ENCODE assay signal across 14 cellular contexts in genomic region chr19:55704494-55705245, GRCh38. TPM values are rescaled to one million over a fixed set of nuclear protein-coding genes. Genes with fewer than 3 reads are reported as not detected.
A peak's percentile ranks its signal among the peaks of the same experiment; 100 is the strongest.
DNase-seq lines count a peak whose midpoint lies in the region; ATAC-seq and TF ChIP-seq lines count a peak whose summit lies in the region.
"Had no signal": no experiment of that assay in that cellular context is flagged by ENCODE, and none has a peak within 500 bp of the region (broad histone marks: within the 10 kb centered on the region; RNA-seq: fewer than 3 reads in every experiment).

No MANE protein-coding gene starts in this region.

- CTCF ChIA-PET in OCI-LY7 (lab: Charles Lee; ENCODE audit: unreplicated experiment), result no interaction called here

- no peak overlapping the region for H2AFZ ChIP-seq in OCI-LY7 (ENCODE audit: low read length)

- peaks cover 45% of the 10 kb centered on the region for H3K36me3 ChIP-seq in OCI-LY7 (ENCODE audit: insufficient read depth, low read length)

- intact Hi-C loops in Right ventricle myocardium superior (cut with DNase I), result no loop called here
- intact Hi-C loops in cardiac septum (cut with DNase I), result no loop called here
- intact Hi-C loops in OCI-LY7 (cut with micrococcal nuclease; ENCODE audit: unreplicated experiment), result no loop called here

- H3K4me1 ChIP-seq in OCI-LY7 (ENCODE audit: insufficient read depth, low read length, poor library complexity, severe bottlenecking), result no peaks in the 10 kb centered on the region

- no peak overlapping the region for H3K4me2 ChIP-seq in OCI-LY7 (ENCODE audit: low read length)

- DNase-seq in Right ventricle myocardium superior (no peak), cardiac septum (ENCODE audit: low spot score) (no peak), OCI-LY7 (ENCODE audit: low spot score) (peak; percentile 22), fibroblast of villous mesenchyme (ENCODE audit: low read depth) (no peak), CD1c-positive myeloid dendritic cell (ENCODE audit: extremely low spot score) (no peak), A172 (ENCODE audit: low spot score) (no peak)
- DNase-seq in effector memory CD8-positive, alpha-beta T cell, result no peak
- DNase-seq: activated gamma-delta T cell, SHP77 had no signal

- no peak overlapping the region for H3K4me3 Mint-ChIP-seq in effector memory CD8-positive, alpha-beta T cell
- H3K4me3 Mint-ChIP-seq: stimulated activated naive CD8-positive, alpha-beta T cell treated with anti-CD3 and anti-CD28 coated beads, Interleukin-15, Interleukin-2, amounts not matched to agents 100 ng/mL and 50 ng/mL, for 24 hours had no signal

- ATAC-seq in Right ventricle myocardium superior (ENCODE audit: poor library complexity) (peak; percentile 3), HG02973 (IDR thresholded peaks at IDR 0.05; ENCODE audit: unreplicated experiment) (no peak)
- no peak for ATAC-seq in effector memory CD8-positive, alpha-beta T cell (replicated peaks)

- H3K4me1 Mint-ChIP-seq in effector memory CD8-positive, alpha-beta T cell (ENCODE audit: low read depth in 2 of 2), result peaks cover 0 to 2% of the 10 kb centered on the region in 2 donors

- no peaks in the 10 kb centered on the region for H3K9me2 ChIP-seq in OCI-LY7 (ENCODE audit: insufficient read depth, low read length)

- H3K9me3 Mint-ChIP-seq in effector memory CD8-positive, alpha-beta T cell, result no peaks in the 10 kb centered on the region
- H3K9me3 Mint-ChIP-seq: stimulated activated naive CD8-positive, alpha-beta T cell treated with anti-CD3 and anti-CD28 coated beads, Interleukin-15, Interleukin-2, amounts not matched to agents 100 ng/mL and 50 ng/mL, for 24 hours had no signal

- H3K27ac ChIP-seq in OCI-LY7 (ENCODE audit: low read depth, low read length, poor library complexity, severe bottlenecking), result no peak overlapping the region
- H3K27ac ChIP-seq: body of pancreas, neutrophil, skin epidermis had no signal

- POLR2A ChIA-PET in OCI-LY7 (lab: Charles Lee), result no interaction called here

- no peak overlapping the region for H3K4me3 ChIP-seq in OCI-LY7 (ENCODE audit: low read depth, low read length, poor library complexity, severe bottlenecking)
- H3K4me3 ChIP-seq in fibroblast of villous mesenchyme (ENCODE audit: low read depth, low read length), result no peak overlapping the region
- H3K4me3 ChIP-seq: body of pancreas, skin epidermis had no signal

- BruUV-seq in OCI-LY7 (replicated peaks; lab: Mats Ljungman, UMichigan), result no TSS peak

- H3K79me2 ChIP-seq in OCI-LY7 (ENCODE audit: insufficient read depth, low read depth, low read length), result no peaks in the 10 kb centered on the region

- H4K20me1 ChIP-seq in OCI-LY7 (ENCODE audit: insufficient read depth, low read length), result no peaks in the 10 kb centered on the region

- no peak overlapping the region for H3K27ac Mint-ChIP-seq in effector memory CD8-positive, alpha-beta T cell
- H3K27ac Mint-ChIP-seq: stimulated activated naive CD8-positive, alpha-beta T cell treated with anti-CD3 and anti-CD28 coated beads, Interleukin-15, Interleukin-2, amounts not matched to agents 100 ng/mL and 50 ng/mL, for 24 hours had no signal

- TF ChIP-seq CTCF in OCI-LY7 (conservative IDR thresholded peaks at IDR 0.05; ENCODE audit: low read length), result peak; percentile 60; the same call in 1 of the 2 replicates
- peak; percentile 6 for TF ChIP-seq CTCF in fibroblast of villous mesenchyme (IDR thresholded peaks at IDR 0.05; ENCODE audit: insufficient read depth, low read depth, low read length)

- peaks cover 6% of the 10 kb centered on the region for H3K36me3 Mint-ChIP-seq in effector memory CD8-positive, alpha-beta T cell (ENCODE audit: insufficient read depth)

- no peaks in the 10 kb centered on the region for H3K9me3 ChIP-seq in OCI-LY7 (ENCODE audit: low read length)
- H3K9me3 ChIP-seq: body of pancreas, neutrophil had no signal

- no peaks in the 10 kb centered on the region for H3K27me3 Mint-ChIP-seq in effector memory CD8-positive, alpha-beta T cell
- H3K27me3 Mint-ChIP-seq: stimulated activated naive CD8-positive, alpha-beta T cell treated with anti-CD3 and anti-CD28 coated beads, Interleukin-15, Interleukin-2, amounts not matched to agents 100 ng/mL and 50 ng/mL, for 24 hours had no signal

RNA-seq across cellular contexts. Expression of gene EPN1, which starts 29.6 kb away (rescaled TPM):
- total RNA-seq in Right ventricle myocardium superior (223 TPM), cardiac septum (193 TPM), OCI-LY7 (2022) (120 and 121 TPM in 2 replicates), fibroblast of villous mesenchyme (17.7 and 31.2 TPM in 2 replicates)
- 40.5 and 46.3 TPM in 2 replicates for total RNA-seq in OCI-LY7 (2014; rRNA removed; shearing (Covaris generic))
- 135 and 138 TPM in 2 replicates for total RNA-seq in A172 (2014; rRNA removed; shearing (Covaris generic))

RNA-seq across cellular contexts. Expression of gene NLRP9, which starts 33.5 kb away (rescaled TPM):
- not detected for total RNA-seq in Right ventricle myocardium superior
- not detected for total RNA-seq in cardiac septum
- 0.21 TPM in 1 of 2 replicates, not detected in the other for total RNA-seq in OCI-LY7 (2014; rRNA removed; shearing (Covaris generic))
- total RNA-seq in OCI-LY7 (2022), result 0.17 TPM in 1 of 2 replicates, not detected in the other
- not detected in 2 replicates for total RNA-seq in fibroblast of villous mesenchyme
- total RNA-seq in A172 (2014; rRNA removed; shearing (Covaris generic)), result not detected in 2 replicates
- total RNA-seq: body of pancreas had no signal

RNA-seq across cellular contexts. Expression of gene U2AF2, which starts 49.8 kb away (rescaled TPM):
- total RNA-seq in Right ventricle myocardium superior (75.1 TPM), cardiac septum (80.4 TPM), OCI-LY7 (2022) (233 and 264 TPM in 2 replicates), fibroblast of villous mesenchyme (99.9 and 111 TPM in 2 replicates)
- 193 and 211 TPM in 2 replicates for total RNA-seq in OCI-LY7 (2014; rRNA removed; shearing (Covaris generic))
- 143 and 169 TPM in 2 replicates for total RNA-seq in A172 (2014; rRNA removed; shearing (Covaris generic))

RNA-seq across cellular contexts. Expression of gene RFPL4A, which starts 54.2 kb away (rescaled TPM):
- total RNA-seq in Right ventricle myocardium superior, result not detected
- 0.46 TPM for total RNA-seq in cardiac septum
- not detected in 2 replicates for total RNA-seq in OCI-LY7 (2014; rRNA removed; shearing (Covaris generic))
- total RNA-seq in OCI-LY7 (2022), result not detected in 2 replicates
- total RNA-seq in fibroblast of villous mesenchyme, result not detected in 2 replicates
- total RNA-seq in A172 (2014; rRNA removed; shearing (Covaris generic)), result not detected in 2 replicates
- total RNA-seq: body of pancreas had no signal

RNA-seq across cellular contexts. Expression of gene CCDC106, which starts 56.7 kb away (rescaled TPM):
- total RNA-seq in Right ventricle myocardium superior (20.5 TPM), cardiac septum (15.9 TPM), OCI-LY7 (2022) (29.0 and 30.9 TPM in 2 replicates), fibroblast of villous mesenchyme (7.8 and 9.0 TPM in 2 replicates)
- total RNA-seq in OCI-LY7 (2014; rRNA removed; shearing (Covaris generic)), result 29.4 and 30.1 TPM in 2 replicates
- total RNA-seq in A172 (2014; rRNA removed; shearing (Covaris generic)), result 2.6 and 6.0 TPM in 2 replicates
